8 cellular contexts compared by ENCODE assay signal in genomic region chr4:53377319-53378170, GRCh38. TPM values are rescaled to one million over a fixed set of nuclear protein-coding genes. Genes with fewer than 3 reads are reported as not detected.
DNase-seq lines count a peak whose midpoint lies in the region; ATAC-seq and TF ChIP-seq lines count a peak whose summit lies in the region.

Gene FIP1L1, plus strand, starts transcription at chr4:53377641. Its CDS starts 198 bp downstream, at chr4:53377839.

- peaks cover 14% of the 10 kb centered on the region; the same call in 1 of the 2 replicates for H3K4me1 ChIP-seq in Panc1 (ENCODE audit: control insufficient read depth, insufficient read depth, low read length)
- H3K4me1 ChIP-seq in esophagus squamous epithelium, result peaks cover 0 to 39% (median 13%) of the 10 kb centered on the region in 3 donors

- H3K27me3 ChIP-seq in Panc1 (ENCODE audit: control insufficient read depth, insufficient read depth, low read length), result no peaks in the 10 kb centered on the region
- H3K27me3 ChIP-seq in esophagus squamous epithelium, result peaks cover 0 to 7% (median 0%) of the 10 kb centered on the region in 4 donors

- peak in 3 of 4 donors; percentile 68 to 91 (median 74) for TF ChIP-seq POLR2A in esophagus squamous epithelium (IDR thresholded peaks at IDR 0.05)

- DNase-seq in DMS53 treated with DMSO at 0.1 percent for 48 hours (lab: John Stamatoyannopoulos, UW; ENCODE audit: unreplicated experiment) (peak; percentile 72), KG1 (lab: John Stamatoyannopoulos, UW) (peak; percentile 72), Panc1 (ENCODE audit: low read depth, low spot score) (peak; percentile 55), activated T-helper 1 cell treated with Interleukin-2 at 50 U/mL for 16 hours (ENCODE audit: low read depth) (peak; percentile 95), esophagus squamous epithelium (lab: John Stamatoyannopoulos, UW) (peak; percentile 65), myocyte (ENCODE audit: low read depth) (peak; percentile 92)
- peak; percentile 90 to 94 for DNase-seq in stimulated activated CD8-positive, alpha-beta memory T cell treated with anti-CD3 and anti-CD28 coated beads, Interleukin-7, amount 100 ng/mL, for 48 hours (ENCODE audit: extremely low read depth in 1 of 2, low read depth in 1 of 2)

- CTCF ChIA-PET in Panc1 (lab: Charles Lee), result no interaction called here

- peaks cover 4% of the 10 kb centered on the region; the same call in 1 of the 2 replicates for H3K36me3 ChIP-seq in Panc1 (ENCODE audit: control insufficient read depth, insufficient read depth, low read length)
- peaks cover 0 to 9% (median 0%) of the 10 kb centered on the region in 3 donors for H3K36me3 ChIP-seq in esophagus squamous epithelium

- peak within 1 kb of the TSS; percentile 68 to 89 for H3K4me3 ChIP-seq in Panc1 (ENCODE audit: low read depth in 2 of 2, low read length in 2 of 2)
- H3K4me3 ChIP-seq in esophagus squamous epithelium, result peak within 1 kb of the TSS; percentile 70 to 98 (median 81)

- peak; percentile 89 for ATAC-seq in GM21723 (IDR thresholded peaks at IDR 0.05; ENCODE audit: unreplicated experiment)
- ATAC-seq in Panc1, result peak; percentile 99

- TSS peak; percentile 77 for BruUV-seq in Panc1 (replicated peaks; lab: Mats Ljungman, UMichigan)

- H3K27ac ChIP-seq in Panc1 (ENCODE audit: low read length) (peak within 1 kb of the TSS; percentile 82), esophagus squamous epithelium (peak within 1 kb of the TSS; percentile 88 to 94 (median 92))

- POLR2A ChIA-PET in Panc1 (lab: Charles Lee), result interaction anchor here (0.7 kb wide), 1 partner anchor 70 kb away, joined by 3 read pairs; no protein-coding TSS in a partner anchor

- H3K9me3 ChIP-seq in Panc1 (ENCODE audit: control insufficient read depth, insufficient read depth, low read depth, low read length) (no peaks in the 10 kb centered on the region), esophagus squamous epithelium (no peaks in the 10 kb centered on the region)

- TF ChIP-seq CTCF in Panc1 (IDR thresholded peaks at IDR 0.05), result no peak
- peak in 1 of 6 experiments; percentile 27 for TF ChIP-seq CTCF in esophagus squamous epithelium (IDR thresholded peaks at IDR 0.05)

- intact Hi-C loops in Panc1 (cut with micrococcal nuclease; ENCODE audit: unreplicated experiment), result no loop called here
- intact Hi-C loops in esophagus squamous epithelium (cut with DNase I), result no loop called here

- 0% methylated on average over 13 to 18 of the region's 85 CpGs for WGBS in esophagus squamous epithelium, 2 donors

- in situ Hi-C loops in Panc1 (cut with HindIII; ENCODE audit: low pct_unique_long_range_greater_than_20kb, low sequenced_read_pairs), result no loop called here

RNA-seq across cellular contexts. Expression of gene FIP1L1, which starts in this region (rescaled TPM):
- total RNA-seq in Panc1 (2021; ENCODE audit: unreplicated experiment) (35.5 TPM), esophagus squamous epithelium (10 to 100 TPM; 24.8 to 46.0 (median 32.9) TPM), myocyte (44.3 and 51.3 TPM in 2 replicates)
- polyA plus RNA-seq in Panc1 (2012; ENCODE audit: insufficient read length), result 24.8 TPM
- 26.5 TPM for polyA plus RNA-seq in myocyte (2012)

Comparison
In these comparisons a context has a peak if more than half of its experiments do, and no peak if none do; other contexts are left out.
1. Peak in every context shown above with its lines: DNase-seq, ATAC-seq, H3K4me3 ChIP-seq and H3K27ac ChIP-seq.